In the genomic region with DNA sequence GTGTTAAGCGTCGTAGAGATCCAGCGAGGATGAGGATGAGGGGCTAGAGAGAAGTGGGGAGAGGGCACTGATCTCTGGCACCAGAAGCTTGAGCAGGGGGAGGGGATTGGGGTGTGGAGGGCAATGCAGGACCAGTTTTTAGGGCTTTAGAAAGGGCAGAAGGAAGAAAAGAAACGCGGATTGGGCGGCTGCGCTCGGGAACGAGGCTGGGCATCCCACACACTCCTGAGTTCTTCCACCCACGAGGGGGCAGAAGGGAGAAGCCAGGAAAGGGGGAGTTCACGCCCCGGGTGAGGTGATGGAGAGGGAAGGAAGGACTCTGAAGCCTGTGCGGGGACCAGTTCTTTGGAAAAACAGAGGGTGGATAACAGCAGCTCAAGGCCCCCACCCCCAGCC, we compare ENCODE assay signal across 13 cellular contexts. TPM values are rescaled to one million over a fixed set of nuclear protein-coding genes. Genes with fewer than 3 reads are reported as not detected.
DNase-seq lines count a peak whose midpoint lies in the region; ATAC-seq, FAIRE-seq and TF ChIP-seq lines count a peak whose summit lies in the region.
"Had no signal": no experiment of that assay in that cellular context is flagged by ENCODE, and none has a peak within 500 bp of the region (broad histone marks: within the 10 kb centered on the region; RNA-seq: fewer than 3 reads in every experiment).

No MANE protein-coding gene starts in this region.

- no peak for TF ChIP-seq POLR2A in GM12891 (IDR thresholded peaks at IDR 0.05; ENCODE audit: low read depth, low read length)

- peaks cover 2% of the 10 kb centered on the region for H3K36me3 Mint-ChIP-seq in activated naive CD4-positive, alpha-beta T cell treated with anti-CD3 and anti-CD28 coated beads, Interleukin-2, amount 50 U/mL, for 24 hours
- no peaks in the 10 kb centered on the region for H3K36me3 Mint-ChIP-seq in stimulated activated memory B cell treated with anti-CD40 and anti-IgM and Interleukin-4, amounts not matched to agents 10 μg/mL and 1 μg/mL and 100 μg/mL, for 72 hours

- no peak for DNase-seq in activated naive CD4-positive, alpha-beta T cell treated with anti-CD3 and anti-CD28 coated beads, Interleukin-2, amount 50 U/mL, for 16 hours
- DNase-seq in NCI-H69 (lab: John Stamatoyannopoulos, UW) (peak; percentile 34), epithelial cell of proximal tubule (ENCODE audit: low read depth) (no peak), GM12891 (ENCODE audit: insufficient read length, low spot score) (no peak)
- no peak for DNase-seq in NK-92 treated with Interleukin-12 subunit alpha and Interleukin-12 subunit beta, amount 100 ng/mL, for 24 hours (lab: John Stamatoyannopoulos, UW)
- DNase-seq in stimulated activated naive CD4-positive, alpha-beta T cell treated with Interleukin-2 at 50 U/mL for 16 hours (lab: John Stamatoyannopoulos, UW), result no peak
- DNase-seq: aorta, Calu3, NCI-H82 had no signal

- H3K4me3 Mint-ChIP-seq in activated naive CD4-positive, alpha-beta T cell treated with anti-CD3 and anti-CD28 coated beads, Interleukin-2, amount 50 U/mL, for 24 hours, result peak overlapping the region; percentile 64
- peak overlapping the region; percentile 47 for H3K4me3 Mint-ChIP-seq in stimulated activated memory B cell treated with anti-CD40 and anti-IgM and Interleukin-4, amounts not matched to agents 10 μg/mL and 1 μg/mL and 100 μg/mL, for 72 hours

- peaks cover 60% of the 10 kb centered on the region for H3K27me3 Mint-ChIP-seq in activated naive CD4-positive, alpha-beta T cell treated with anti-CD3 and anti-CD28 coated beads, Interleukin-2, amount 50 U/mL, for 24 hours
- peaks cover 100% of the 10 kb centered on the region for H3K27me3 Mint-ChIP-seq in stimulated activated memory B cell treated with anti-CD40 and anti-IgM and Interleukin-4, amounts not matched to agents 10 μg/mL and 1 μg/mL and 100 μg/mL, for 72 hours

- peak overlapping the region; percentile 50 for H3K4me3 ChIP-seq in epithelial cell of proximal tubule (ENCODE audit: low read depth, low read length)

- H3K9me3 Mint-ChIP-seq in activated naive CD4-positive, alpha-beta T cell treated with anti-CD3 and anti-CD28 coated beads, Interleukin-2, amount 50 U/mL, for 24 hours, result no peaks in the 10 kb centered on the region
- peaks cover 3% of the 10 kb centered on the region for H3K9me3 Mint-ChIP-seq in stimulated activated memory B cell treated with anti-CD40 and anti-IgM and Interleukin-4, amounts not matched to agents 10 μg/mL and 1 μg/mL and 100 μg/mL, for 72 hours

- FAIRE-seq in GM12891 (lab: Jason Lieb, UNC), result no peak

- no peak for ATAC-seq in stimulated activated memory B cell treated with anti-CD40 and anti-IgM and Interleukin-4, amounts not matched to agents 10 μg/mL and 1 μg/mL and 100 μg/mL, for 72 hours
- ATAC-seq: activated CD4-positive, CD25-positive, alpha-beta regulatory T cell treated with anti-CD3 and anti-CD28 coated beads, Interleukin-2, amount 50 U/mL, for 24 hours had no signal

- TF ChIP-seq CTCF in epithelial cell of proximal tubule (conservative IDR thresholded peaks at IDR 0.05; ENCODE audit: low read depth, low read length), result peak; percentile 46

- peaks cover 71% of the 10 kb centered on the region for H3K4me1 Mint-ChIP-seq in activated naive CD4-positive, alpha-beta T cell treated with anti-CD3 and anti-CD28 coated beads, Interleukin-2, amount 50 U/mL, for 24 hours
- H3K4me1 Mint-ChIP-seq in stimulated activated memory B cell treated with anti-CD40 and anti-IgM and Interleukin-4, amounts not matched to agents 10 μg/mL and 1 μg/mL and 100 μg/mL, for 72 hours, result peaks cover 80% of the 10 kb centered on the region

- no peak overlapping the region for H3K27ac Mint-ChIP-seq in activated naive CD4-positive, alpha-beta T cell treated with anti-CD3 and anti-CD28 coated beads, Interleukin-2, amount 50 U/mL, for 24 hours
- peak overlapping the region; percentile 18 for H3K27ac Mint-ChIP-seq in stimulated activated memory B cell treated with anti-CD40 and anti-IgM and Interleukin-4, amounts not matched to agents 10 μg/mL and 1 μg/mL and 100 μg/mL, for 72 hours

TF ChIP-seq in GM12891, 5 proteins besides CTCF, POLR2A, EP300 and RAD21:
- no peak for TF ChIP-seq POU2F2 (IDR thresholded peaks at IDR 0.05; ENCODE audit: low read depth, low read length)
- TF ChIP-seq TAF1 (IDR thresholded peaks at IDR 0.05; ENCODE audit: low read depth, low read length), result no peak
- TF ChIP-seq POLR2AphosphoS5 (IDR thresholded peaks at IDR 0.05; ENCODE audit: low read depth, low read length), result no peak
- TF ChIP-seq PAX5 (IDR thresholded peaks at IDR 0.05; ENCODE audit: insufficient read depth, low read length, severe bottlenecking), result no peak
- no peak for TF ChIP-seq SPI1 (IDR thresholded peaks at IDR 0.05; ENCODE audit: low read depth, low read length)

RNA-seq across cellular contexts. Expression of gene VGF, which starts 6.1 kb away (rescaled TPM):
- 1.4 and 20.9 TPM in 2 replicates for total RNA-seq in epithelial cell of proximal tubule
- polyA plus RNA-seq in GM12891 (2012; ENCODE audit: low read depth, missing spikeins), result 0.06 TPM
- total RNA-seq: aorta, myocyte had no signal
- polyA plus RNA-seq: aorta had no signal

RNA-seq across cellular contexts. Expression of gene NAT16, which starts 8.7 kb away (rescaled TPM):
- 0.12 TPM in 1 of 2 replicates, not detected in the other for total RNA-seq in epithelial cell of proximal tubule
- polyA plus RNA-seq in GM12891 (2012; ENCODE audit: low read depth, missing spikeins), result not detected
- total RNA-seq: aorta, Calu3, myocyte had no signal
- polyA plus RNA-seq: aorta had no signal

RNA-seq across cellular contexts. Expression of gene AP1S1, which starts 17.2 kb away (rescaled TPM):
- total RNA-seq in epithelial cell of proximal tubule, result 178 and 190 TPM in 2 replicates
- 73.3 TPM for polyA plus RNA-seq in GM12891 (2012; ENCODE audit: low read depth, missing spikeins)

RNA-seq across cellular contexts. Expression of gene MOGAT3, which starts 29.4 kb away (rescaled TPM):
- total RNA-seq in epithelial cell of proximal tubule, result not detected in 2 replicates
- not detected for polyA plus RNA-seq in GM12891 (2012; ENCODE audit: low read depth, missing spikeins)
- total RNA-seq: aorta, Calu3, myocyte had no signal

RNA-seq across cellular contexts. Expression of gene SERPINE1, which starts 44.5 kb away (rescaled TPM):
- 160 and 249 TPM in 2 replicates for total RNA-seq in epithelial cell of proximal tubule
- 0.47 TPM for polyA plus RNA-seq in GM12891 (2012; ENCODE audit: low read depth, missing spikeins)
